19 cellular contexts compared by ENCODE assay signal in genomic region chrX:81564851-81565250, GRCh38.
DNase-seq lines count a peak whose midpoint lies in the region; ATAC-seq and TF ChIP-seq lines count a peak whose summit lies in the region.
"Had no signal": no experiment of that assay in that cellular context is flagged by ENCODE, and none has a peak within 500 bp of the region (broad histone marks: within the 10 kb centered on the region; RNA-seq: fewer than 3 reads in every experiment).

No MANE protein-coding gene starts in this region.

- TF ChIP-seq CTCF in GM23338 (conservative IDR thresholded peaks at IDR 0.05; ENCODE audit: low read depth in 2 of 2): no peak

- H4K8ac ChIP-seq in mesendoderm (ENCODE audit: low read depth, low read length): no peak overlapping the region

- no peak overlapping the region for H3K4me3 ChIP-seq in GM23338
- H3K4me3 ChIP-seq in NT2/D1 (ENCODE audit: insufficient read length, low read depth): no peak overlapping the region
- no peak overlapping the region for H3K4me3 ChIP-seq in mesendoderm (ENCODE audit: low read length)
- H3K4me3 ChIP-seq in H7 (ENCODE audit: insufficient read depth, low read depth, low read length): no peak overlapping the region
- H3K4me3 ChIP-seq: A549; BLaER1 treated with 17β-estradiol and CSF1 and Interleukin-3, amounts not matched to agents 10 nM and 100 nM had no signal

- H3K4me1 ChIP-seq in GM23338 (ENCODE audit: insufficient read depth) (no peaks in the 10 kb centered on the region), NT2/D1 (ENCODE audit: insufficient read depth, insufficient read length) (peaks cover 3% of the 10 kb centered on the region), mesendoderm (ENCODE audit: control insufficient read depth, low read depth, low read length) (no peaks in the 10 kb centered on the region)
- H3K4me1 ChIP-seq: A549; BLaER1 treated with 17β-estradiol and CSF1 and Interleukin-3, amounts not matched to agents 10 nM and 100 nM; Caco-2 had no signal

- H3K56ac ChIP-seq in mesendoderm (ENCODE audit: low read length): no peak overlapping the region

- peaks cover 5% of the 10 kb centered on the region; the same call in 2 of the 3 replicates for H3K36me3 Mint-ChIP-seq in GM23338 (ENCODE audit: low read depth)
- H3K36me3 Mint-ChIP-seq: CD8-positive, alpha-beta T cell had no signal

- H3K27ac ChIP-seq in GM23338 (ENCODE audit: low read depth) (no peak overlapping the region), mesendoderm (ENCODE audit: low read depth, low read length) (no peak overlapping the region)
- H3K27ac ChIP-seq: 22Rv1; A549; BLaER1 treated with 17β-estradiol and CSF1 and Interleukin-3, amounts not matched to agents 10 nM and 100 nM; C4-2B had no signal

- DNase-seq in ELF-1 (ENCODE audit: low read depth, low spot score): peak; percentile 54
- DNase-seq in GM23338 (ENCODE audit: low spot score): peak; percentile 1
- peak; percentile 59 for DNase-seq in NT2/D1 (ENCODE audit: low read depth, low spot score)
- DNase-seq in mesendoderm: peak; percentile 1
- DNase-seq in amygdala (lab: John Stamatoyannopoulos, UW): no peak
- DNase-seq in H7: no peak
- DNase-seq: AML-193; Caco-2; Calu3; CD4-positive, alpha-beta T cell; CD8-positive, alpha-beta T cell; DMS79 treated with DMSO at 0.1 percent for 48 hours; GF-D8 had no signal

- H4K20me1 ChIP-seq in GM23338 (replicated peaks; ENCODE audit: insufficient read depth): no peaks in the 10 kb centered on the region
- H4K20me1 ChIP-seq: BLaER1 treated with 17β-estradiol and CSF1 and Interleukin-3, amounts not matched to agents 10 nM and 100 nM had no signal

- H2BK120ac ChIP-seq in mesendoderm (ENCODE audit: low read depth, low read length): no peak overlapping the region

- H3K4me3 Mint-ChIP-seq in GM23338: no peak overlapping the region
- H3K4me3 Mint-ChIP-seq: B cell; CD4-positive, alpha-beta T cell; CD8-positive, alpha-beta T cell had no signal

- no peaks in the 10 kb centered on the region for H3K27me3 ChIP-seq in GM23338 (ENCODE audit: insufficient read depth)
- no peaks in the 10 kb centered on the region for H3K27me3 ChIP-seq in NT2/D1 (ENCODE audit: insufficient read depth, insufficient read length)
- no peaks in the 10 kb centered on the region for H3K27me3 ChIP-seq in mesendoderm (ENCODE audit: insufficient read depth, low read length, poor library complexity)
- no peaks in the 10 kb centered on the region for H3K27me3 ChIP-seq in H7 (ENCODE audit: control insufficient read depth, insufficient read depth, low read length)

- no peaks in the 10 kb centered on the region; the same call in 1 of the 3 replicates for H3K9me3 Mint-ChIP-seq in GM23338
- H3K9me3 Mint-ChIP-seq: CD4-positive, alpha-beta T cell; CD8-positive, alpha-beta T cell had no signal

- 0 out of 2 replicates have a peak, but pooled peaks cover 6% of the 10 kb centered on the region for H3K9me3 ChIP-seq in NT2/D1 (ENCODE audit: insufficient read depth, low read length)
- H3K9me3 ChIP-seq: A549, Caco-2 had no signal

- no peaks in the 10 kb centered on the region for H3F3A ChIP-seq in GM23338 (replicated peaks; ENCODE audit: low read depth)

- H2BK5ac ChIP-seq in mesendoderm (ENCODE audit: low read length): no peak overlapping the region

- H3K4me2 ChIP-seq in GM23338 (no peak overlapping the region), mesendoderm (ENCODE audit: low read length) (no peak overlapping the region)
- H3K4me2 ChIP-seq: A549; BLaER1 treated with 17β-estradiol and CSF1 and Interleukin-3, amounts not matched to agents 10 nM and 100 nM had no signal

- H3K27ac Mint-ChIP-seq in GM23338: no peak overlapping the region
- H3K27ac Mint-ChIP-seq: B cell; CD4-positive, alpha-beta T cell; CD8-positive, alpha-beta T cell had no signal

- H3K9ac ChIP-seq in NT2/D1 (ENCODE audit: insufficient read length, low read depth): no peak overlapping the region
- H3K9ac ChIP-seq in mesendoderm (ENCODE audit: low read length): no peak overlapping the region
- H3K9ac ChIP-seq: BLaER1 treated with 17β-estradiol and CSF1 and Interleukin-3, amounts not matched to agents 10 nM and 100 nM had no signal

- no peak overlapping the region for H2BK15ac ChIP-seq in mesendoderm (replicated peaks; ENCODE audit: low read depth)

- no CpG with 5 or more reads among the region's 2 CpGs for WGBS in mesendoderm (ENCODE audit: extremely low coverage, insufficient coverage, low lambda C conversion rate)

- peaks cover 4% of the 10 kb centered on the region for H3K4me1 Mint-ChIP-seq in GM23338
- H3K4me1 Mint-ChIP-seq: B cell had no signal

- no peak overlapping the region for H2AFZ ChIP-seq in GM23338

- H4K5ac ChIP-seq in mesendoderm (ENCODE audit: low read length): no peak overlapping the region

- H3K27me3 Mint-ChIP-seq in GM23338 (ENCODE audit: insufficient read depth, low read depth, poor library complexity): peaks cover 2% of the 10 kb centered on the region
- H3K27me3 Mint-ChIP-seq: B cell; CD4-positive, alpha-beta T cell had no signal

- no peak overlapping the region for H2AK5ac ChIP-seq in mesendoderm (ENCODE audit: low read length)

- no peak overlapping the region for H3K23ac ChIP-seq in mesendoderm (ENCODE audit: low read length)

- no peaks in the 10 kb centered on the region for H3K79me2 ChIP-seq in GM23338 (replicated peaks; ENCODE audit: insufficient read depth)
- H3K79me2 ChIP-seq in mesendoderm (ENCODE audit: control insufficient read depth, insufficient read depth, low read length): no peaks in the 10 kb centered on the region

- H3K79me1 ChIP-seq in mesendoderm (ENCODE audit: low read length): no peaks in the 10 kb centered on the region

- H3K18ac ChIP-seq in mesendoderm (ENCODE audit: low read length): no peak overlapping the region

- H3K9me2 ChIP-seq in GM23338 (ENCODE audit: insufficient read depth): no peaks in the 10 kb centered on the region

- no peak overlapping the region for H3K4ac ChIP-seq in mesendoderm (ENCODE audit: low read depth, low read length)

- H3K36me3 ChIP-seq in GM23338 (ENCODE audit: insufficient read depth): no peaks in the 10 kb centered on the region
- H3K36me3 ChIP-seq in NT2/D1 (ENCODE audit: insufficient read depth, insufficient read length, low read length): no peaks in the 10 kb centered on the region
- H3K36me3 ChIP-seq in mesendoderm (ENCODE audit: control insufficient read depth, insufficient read depth, low read length): no peaks in the 10 kb centered on the region
- no peaks in the 10 kb centered on the region for H3K36me3 ChIP-seq in H7 (replicated peaks; ENCODE audit: control insufficient read depth, insufficient read depth, low read length)
- H3K36me3 ChIP-seq: BLaER1 treated with 17β-estradiol and CSF1 and Interleukin-3, amounts not matched to agents 10 nM and 100 nM had no signal

- ATAC-seq in GM23338 (peak; percentile 35; the same call in 2 of the 3 replicates), GM21529 (IDR thresholded peaks at IDR 0.05; ENCODE audit: unreplicated experiment) (no peak)
- ATAC-seq: A549; CD8-positive, alpha-beta T cell had no signal

TF ChIP-seq in GM23338, 12 proteins besides CTCF, POLR2A, EP300 and RAD21 (continues in another document):
- no peak for TF ChIP-seq EZH2phosphoT487 (IDR thresholded peaks at IDR 0.05; ENCODE audit: unreplicated experiment)
- TF ChIP-seq REST (IDR thresholded peaks at IDR 0.05; ENCODE audit: unreplicated experiment): no peak
- TF ChIP-seq JUNB (IDR thresholded peaks at IDR 0.05; ENCODE audit: unreplicated experiment): no peak
- no peak for TF ChIP-seq NANOG (IDR thresholded peaks at IDR 0.05; ENCODE audit: borderline replicate concordance)
- TF ChIP-seq CREB1 (CRISPR knock-in tag; IDR thresholded peaks at IDR 0.05; ENCODE audit: low read depth): no peak

Comparison
In these comparisons a context has a peak if more than half of its experiments do, and no peak if none do; other contexts are left out.
1. DNase-seq: peak in ELF-1 (single experiment), GM23338 (single experiment), NT2/D1 (single experiment) and mesendoderm (single experiment); none in amygdala (0 of 56) and H7 (single experiment).